In genomic region chr16:30379165-30379783, GRCh38 we compare ENCODE assay signal across 8 cellular contexts. TPM values are rescaled to one million over a fixed set of nuclear protein-coding genes. Genes with fewer than 3 reads are reported as not detected.
DNase-seq lines count a peak whose midpoint lies in the region; ATAC-seq and TF ChIP-seq lines count a peak whose summit lies in the region.

No MANE protein-coding gene starts in this region.

- peaks cover 36 to 67% (median 52%) of the 10 kb centered on the region in 7 donors for H3K4me1 Mint-ChIP-seq in naive thymus-derived CD4-positive, alpha-beta T cell

- peaks cover 5% of the 10 kb centered on the region for H3K4me1 ChIP-seq in colonic mucosa
- peaks cover 60 to 63% of the 10 kb centered on the region in 2 donors for H3K4me1 ChIP-seq in naive thymus-derived CD4-positive, alpha-beta T cell (ENCODE audit: control insufficient read depth in 2 of 2, insufficient read depth in 2 of 2, low read length in 2 of 2)

- CTCF ChIA-PET in naive thymus-derived CD4-positive, alpha-beta T cell (lab: Charles Lee) = no interaction called here

- POLR2A ChIA-PET in naive thymus-derived CD4-positive, alpha-beta T cell (lab: Charles Lee) = interaction anchor here (0.7 to 10.9 kb wide), 11 partner anchors 11 to 1264 kb away, joined by 3 to 254 read pairs (median 5); partner anchors contain the start of genes ALDOA, DCTPP1, TBC1D10B and TBX6

- peak overlapping the region; percentile 70 for H3K4me3 ChIP-seq in AG09309 (ENCODE audit: control insufficient read depth, low read depth, low read length)
- H3K4me3 ChIP-seq in Jurkat, Clone E6-1 (ENCODE audit: low read length) = peak overlapping the region; percentile 69
- H3K4me3 ChIP-seq in colonic mucosa = peak overlapping the region; percentile 61
- peak overlapping the region; percentile 88 for H3K4me3 ChIP-seq in naive thymus-derived CD4-positive, alpha-beta T cell (ENCODE audit: low read length)

- H3K9me3 Mint-ChIP-seq in naive thymus-derived CD4-positive, alpha-beta T cell = no peaks in the 10 kb centered on the region

- no peaks in the 10 kb centered on the region for H3K27me3 ChIP-seq in colonic mucosa
- no peaks in the 10 kb centered on the region for H3K27me3 ChIP-seq in naive thymus-derived CD4-positive, alpha-beta T cell (ENCODE audit: control insufficient read depth in 2 of 2, insufficient read depth in 2 of 2, low read length in 2 of 2)

- TF ChIP-seq CTCF in AG09309 (IDR thresholded peaks at IDR 0.05; ENCODE audit: control insufficient read depth, insufficient read depth, low read depth, low read length, missing control alignments) = no peak
- TF ChIP-seq CTCF in colonic mucosa (IDR thresholded peaks at IDR 0.05) = no peak

- intact Hi-C loops in colonic mucosa (cut with DNase I) = no loop called here
- intact Hi-C loops in naive thymus-derived CD4-positive, alpha-beta T cell (cut with micrococcal nuclease) = loop anchor here (2.0 to 10.0 kb wide), 7 partner anchors 24 to 546 kb away; partner anchors contain the start of genes YPEL3 (in 2 of the 2), CD2BP2 (in 1 of the 2), FBXL19 (in 1 of the 2) and PRR14 (in 1 of the 2)

- H3K27ac Mint-ChIP-seq in naive thymus-derived CD4-positive, alpha-beta T cell = peak overlapping the region; percentile 98 to 100 (median 100)

- peak overlapping the region; percentile 66 to 93 for H3K9ac ChIP-seq in colonic mucosa (ENCODE audit: low read depth in 2 of 2, low read length in 2 of 2)

- H3K36me3 ChIP-seq in colonic mucosa = no peaks in the 10 kb centered on the region
- peaks cover 0 to 13% (median 3%) of the 10 kb centered on the region in 3 experiments for H3K36me3 ChIP-seq in naive thymus-derived CD4-positive, alpha-beta T cell (ENCODE audit: control insufficient read depth in 2 of 3, insufficient read depth in 3 of 3, low read length in 3 of 3)

- no peaks in the 10 kb centered on the region for H3K9me3 ChIP-seq in colonic mucosa
- no peaks in the 10 kb centered on the region for H3K9me3 ChIP-seq in naive thymus-derived CD4-positive, alpha-beta T cell (ENCODE audit: control insufficient read depth in 2 of 3, low read length in 3 of 3)

- H3K27me3 Mint-ChIP-seq in naive thymus-derived CD4-positive, alpha-beta T cell = no peaks in the 10 kb centered on the region

- no peak for DNase-seq in AG09309 (ENCODE audit: low read depth)
- DNase-seq in Jurkat, Clone E6-1 (ENCODE audit: low read depth, low spot score) = no peak
- no peak for DNase-seq in colonic mucosa
- DNase-seq in naive thymus-derived CD4-positive, alpha-beta T cell = no peak
- no peak for DNase-seq in NCI-H226
- DNase-seq in central memory CD4-positive, alpha-beta T cell = no peak
- no peak for DNase-seq in CD1c-positive myeloid dendritic cell (ENCODE audit: extremely low spot score)

- ATAC-seq in naive thymus-derived CD4-positive, alpha-beta T cell = no peak
- ATAC-seq in HG02970 (IDR thresholded peaks at IDR 0.05; ENCODE audit: low FRiP score, unreplicated experiment) = no peak

- H3K36me3 Mint-ChIP-seq in naive thymus-derived CD4-positive, alpha-beta T cell = peaks cover 4 to 29% (median 5%) of the 10 kb centered on the region in 5 donors

- H3K4me3 Mint-ChIP-seq in naive thymus-derived CD4-positive, alpha-beta T cell = peak overlapping the region; percentile 90 to 100 (median 97)

- H3K27ac ChIP-seq in colonic mucosa = peak overlapping the region; percentile 100
- peak overlapping the region; percentile 100 for H3K27ac ChIP-seq in naive thymus-derived CD4-positive, alpha-beta T cell (ENCODE audit: low read depth, low read length)

RNA-seq across cellular contexts. Expression of gene SEPTIN1, which starts 3.1 kb away (rescaled TPM):
- polyA plus RNA-seq in Jurkat, Clone E6-1 (2012; ENCODE audit: insufficient read depth, insufficient read length) = 235 TPM
- 1 to 10 TPM; 4.3 to 4.5 TPM for total RNA-seq in colonic mucosa
- 100 to 1,000 TPM; 176 to 355 (median 183) TPM for total RNA-seq in naive thymus-derived CD4-positive, alpha-beta T cell
- polyA plus RNA-seq in naive thymus-derived CD4-positive, alpha-beta T cell = 100 to 1,000 TPM; 221 to 257 TPM

RNA-seq across cellular contexts. Expression of gene MYL11, which starts 4.7 kb away (rescaled TPM):
- polyA plus RNA-seq in Jurkat, Clone E6-1 (2012; ENCODE audit: insufficient read depth, insufficient read length) = not detected
- 1 to 10 TPM; 1.1 to 2.2 TPM for total RNA-seq in colonic mucosa
- 1 to 10 TPM in 2 of 5 experiments, under 1 TPM in 1, not detected in 2; 0.87 to 2.0 (median 1.6) TPM for total RNA-seq in naive thymus-derived CD4-positive, alpha-beta T cell
- not detected for polyA plus RNA-seq in naive thymus-derived CD4-positive, alpha-beta T cell

RNA-seq across cellular contexts. Expression of gene TBC1D10B, which starts 9.0 kb away (rescaled TPM):
- polyA plus RNA-seq in Jurkat, Clone E6-1 (2012; ENCODE audit: insufficient read depth, insufficient read length) = 43.3 TPM
- total RNA-seq in colonic mucosa = 10 to 100 TPM; 45.0 to 62.3 TPM
- 10 to 100 TPM; 23.2 to 70.0 (median 45.2) TPM for total RNA-seq in naive thymus-derived CD4-positive, alpha-beta T cell
- 10 to 100 TPM in 1 of 2 donors, 1 to 10 TPM in 1; 7.6 to 13.6 TPM for polyA plus RNA-seq in naive thymus-derived CD4-positive, alpha-beta T cell

RNA-seq across cellular contexts. Expression of gene ZNF48, which starts 15.9 kb away (rescaled TPM):
- polyA plus RNA-seq in Jurkat, Clone E6-1 (2012; ENCODE audit: insufficient read depth, insufficient read length) = 13.1 TPM
- 1 to 10 TPM; 6.5 to 6.8 TPM for total RNA-seq in colonic mucosa
- 10 to 100 TPM in 3 of 5 experiments, 1 to 10 TPM in 2; 6.0 to 16.0 (median 15.6) TPM for total RNA-seq in naive thymus-derived CD4-positive, alpha-beta T cell
- polyA plus RNA-seq in naive thymus-derived CD4-positive, alpha-beta T cell = 10 to 100 TPM in 1 of 2 donors, 1 to 10 TPM in 1; 6.0 to 10.9 TPM

RNA-seq across cellular contexts. Expression of gene CD2BP2, which starts 24.2 kb away (rescaled TPM):
- polyA plus RNA-seq in Jurkat, Clone E6-1 (2012; ENCODE audit: insufficient read depth, insufficient read length) = 51.6 TPM
- total RNA-seq in colonic mucosa = 10 to 100 TPM; 44.8 to 76.1 TPM
- total RNA-seq in naive thymus-derived CD4-positive, alpha-beta T cell = 10 to 100 TPM; 37.5 to 77.0 (median 64.6) TPM
- polyA plus RNA-seq in naive thymus-derived CD4-positive, alpha-beta T cell = 10 to 100 TPM; 18.7 to 24.4 TPM

Comparison
In these comparisons a context has a peak if more than half of its experiments do, and no peak if none do; other contexts are left out.
1. RNA of gene SEPTIN1, which starts 3.1 kb away (total RNA-seq): 176 to 355 TPM in naive thymus-derived CD4-positive, alpha-beta T cell; 4.3 to 4.5 TPM in colonic mucosa; every median in the first group is over 10 times any median in the second.
2. Peak in every context shown above with its lines, with median percentiles within 50 percentile points of each other: H3K4me3 ChIP-seq.